In genomic region chr2:206979365-206979764, GRCh38 we compare ENCODE assay signal across 3 cellular contexts.
TF ChIP-seq lines count a peak whose summit lies in the region.

No MANE protein-coding gene starts in this region.

TF ChIP-seq in liver, 16 proteins besides CTCF, POLR2A, EP300 and RAD21:
- peak; percentile 41 to 44 for TF ChIP-seq HNF4A (conservative IDR thresholded peaks at IDR 0.05)
- no peak for TF ChIP-seq FOXA1 (IDR thresholded peaks at IDR 0.05)
- no peak for TF ChIP-seq NR2F2 (IDR thresholded peaks at IDR 0.05)
- no peak for TF ChIP-seq HNF4G (IDR thresholded peaks at IDR 0.05)
TF ChIP-seq in liver: peak in this region for 1.

TF ChIP-seq in HepG2, 621 proteins besides CTCF, POLR2A, EP300 and RAD21:
- TF ChIP-seq MBNL3 (CRISPR knock-in tag; conservative IDR thresholded peaks at IDR 0.05) = no peak
- TF ChIP-seq NPAS2 (CRISPR knock-in tag; IDR thresholded peaks at IDR 0.05; ENCODE audit: borderline replicate concordance) = no peak
- no peak for TF ChIP-seq HOXD1 (CRISPR knock-in tag; IDR thresholded peaks at IDR 0.05)
- TF ChIP-seq STAG1 (CRISPR knock-in tag; IDR thresholded peaks at IDR 0.05) = no peak
- no peak for TF ChIP-seq SRF (IDR thresholded peaks at IDR 0.05; ENCODE audit: low read depth, low read length)
- no peak for TF ChIP-seq ZNF841 (CRISPR knock-in tag; IDR thresholded peaks at IDR 0.05; ENCODE audit: borderline replicate concordance)
- no peak for TF ChIP-seq POLR2AphosphoS5 (IDR thresholded peaks at IDR 0.05; ENCODE audit: low read depth, low read length)
- no peak for TF ChIP-seq MIXL1 (CRISPR knock-in tag; IDR thresholded peaks at IDR 0.05)
- TF ChIP-seq NFKBIZ (CRISPR knock-in tag; IDR thresholded peaks at IDR 0.05) = no peak
- TF ChIP-seq, protein P1, sequence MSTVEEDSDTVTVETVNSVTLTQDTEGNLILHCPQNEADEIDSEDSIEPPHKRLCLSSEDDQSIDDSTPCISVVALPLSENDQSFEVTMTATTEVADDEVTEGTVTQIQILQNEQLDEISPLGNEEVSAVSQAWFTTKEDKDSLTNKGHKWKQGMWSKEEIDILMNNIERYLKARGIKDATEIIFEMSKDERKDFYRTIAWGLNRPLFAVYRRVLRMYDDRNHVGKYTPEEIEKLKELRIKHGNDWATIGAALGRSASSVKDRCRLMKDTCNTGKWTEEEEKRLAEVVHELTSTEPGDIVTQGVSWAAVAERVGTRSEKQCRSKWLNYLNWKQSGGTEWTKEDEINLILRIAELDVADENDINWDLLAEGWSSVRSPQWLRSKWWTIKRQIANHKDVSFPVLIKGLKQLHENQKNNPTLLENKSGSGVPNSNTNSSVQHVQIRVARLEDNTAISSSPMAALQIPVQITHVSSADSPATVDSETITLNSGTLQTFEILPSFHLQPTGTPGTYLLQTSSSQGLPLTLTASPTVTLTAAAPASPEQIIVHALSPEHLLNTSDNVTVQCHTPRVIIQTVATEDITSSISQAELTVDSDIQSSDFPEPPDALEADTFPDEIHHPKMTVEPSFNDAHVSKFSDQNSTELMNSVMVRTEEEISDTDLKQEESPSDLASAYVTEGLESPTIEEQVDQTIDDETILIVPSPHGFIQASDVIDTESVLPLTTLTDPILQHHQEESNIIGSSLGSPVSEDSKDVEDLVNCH (CRISPR knock-in tag; IDR thresholded peaks at IDR 0.05) = no peak
- no peak for TF ChIP-seq MAFG (CRISPR knock-in tag; IDR thresholded peaks at IDR 0.05)

TF ChIP-seq in WTC11, 78 proteins besides CTCF, POLR2A, EP300 and RAD21:
- TF ChIP-seq, protein P2, sequence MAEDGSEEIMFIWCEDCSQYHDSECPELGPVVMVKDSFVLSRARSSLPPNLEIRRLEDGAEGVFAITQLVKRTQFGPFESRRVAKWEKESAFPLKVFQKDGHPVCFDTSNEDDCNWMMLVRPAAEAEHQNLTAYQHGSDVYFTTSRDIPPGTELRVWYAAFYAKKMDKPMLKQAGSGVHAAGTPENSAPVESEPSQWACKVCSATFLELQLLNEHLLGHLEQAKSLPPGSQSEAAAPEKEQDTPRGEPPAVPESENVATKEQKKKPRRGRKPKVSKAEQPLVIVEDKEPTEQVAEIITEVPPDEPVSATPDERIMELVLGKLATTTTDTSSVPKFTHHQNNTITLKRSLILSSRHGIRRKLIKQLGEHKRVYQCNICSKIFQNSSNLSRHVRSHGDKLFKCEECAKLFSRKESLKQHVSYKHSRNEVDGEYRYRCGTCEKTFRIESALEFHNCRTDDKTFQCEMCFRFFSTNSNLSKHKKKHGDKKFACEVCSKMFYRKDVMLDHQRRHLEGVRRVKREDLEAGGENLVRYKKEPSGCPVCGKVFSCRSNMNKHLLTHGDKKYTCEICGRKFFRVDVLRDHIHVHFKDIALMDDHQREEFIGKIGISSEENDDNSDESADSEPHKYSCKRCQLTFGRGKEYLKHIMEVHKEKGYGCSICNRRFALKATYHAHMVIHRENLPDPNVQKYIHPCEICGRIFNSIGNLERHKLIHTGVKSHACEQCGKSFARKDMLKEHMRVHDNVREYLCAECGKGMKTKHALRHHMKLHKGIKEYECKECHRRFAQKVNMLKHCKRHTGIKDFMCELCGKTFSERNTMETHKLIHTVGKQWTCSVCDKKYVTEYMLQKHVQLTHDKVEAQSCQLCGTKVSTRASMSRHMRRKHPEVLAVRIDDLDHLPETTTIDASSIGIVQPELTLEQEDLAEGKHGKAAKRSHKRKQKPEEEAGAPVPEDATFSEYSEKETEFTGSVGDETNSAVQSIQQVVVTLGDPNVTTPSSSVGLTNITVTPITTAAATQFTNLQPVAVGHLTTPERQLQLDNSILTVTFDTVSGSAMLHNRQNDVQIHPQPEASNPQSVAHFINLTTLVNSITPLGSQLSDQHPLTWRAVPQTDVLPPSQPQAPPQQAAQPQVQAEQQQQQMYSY (CRISPR knock-in tag; IDR thresholded peaks at IDR 0.05) = no peak
- TF ChIP-seq ZNF263 (CRISPR knock-in tag; IDR thresholded peaks at IDR 0.05; ENCODE audit: low read depth) (no peak), ZNF138 (CRISPR knock-in tag; conservative IDR thresholded peaks at IDR 0.05) (no peak)
